11 cellular contexts compared by ENCODE assay signal in genomic region chr4:120765271-120765985, GRCh38.
DNase-seq lines count a peak whose midpoint lies in the region; ATAC-seq and TF ChIP-seq lines count a peak whose summit lies in the region.
"Had no signal": no experiment of that assay in that cellular context is flagged by ENCODE, and none has a peak within 500 bp of the region (broad histone marks: within the 10 kb centered on the region; RNA-seq: fewer than 3 reads in every experiment).

No MANE protein-coding gene starts in this region.

- peaks cover 0 to 4% of the 10 kb centered on the region in 2 donors for H3K4me1 ChIP-seq in gastrocnemius medialis

- intact Hi-C loops in gastrocnemius medialis (cut with DNase I; ENCODE audit: low total_unique reads) = no loop called here

- no peak overlapping the region for H3K4me3 ChIP-seq in gastrocnemius medialis

- no peaks in the 10 kb centered on the region for H3K27me3 ChIP-seq in gastrocnemius medialis

- DNase-seq in MV-4-11 (lab: John Stamatoyannopoulos, UW) (peak; percentile 47), gastrocnemius medialis (no peak)
- DNase-seq in activated naive CD4-positive, alpha-beta T cell treated with anti-CD3 and anti-CD28 coated beads, Interleukin-2, amount 50 U/mL, for 16 hours = no peak
- no peak for DNase-seq in activated CD4-positive, CD25-positive, alpha-beta regulatory T cell (lab: John Stamatoyannopoulos, UW)
- DNase-seq in activated T-cell treated with anti-CD3 and anti-CD28 coated beads, Interleukin-2, amount 50 U/mL, for 1 hour = no peak
- DNase-seq: CD4-positive, alpha-beta memory T cell; cerebellar nuclear complex; mesendoderm; T1000 had no signal

- no peaks in the 10 kb centered on the region for H3K9me3 ChIP-seq in gastrocnemius medialis

- no peaks in the 10 kb centered on the region for H3K36me3 ChIP-seq in gastrocnemius medialis

- ATAC-seq in GM19324 (IDR thresholded peaks at IDR 0.05; ENCODE audit: low FRiP score, unreplicated experiment) (peak; percentile 63), HG02610 (IDR thresholded peaks at IDR 0.05; ENCODE audit: unreplicated experiment) (peak; percentile 63), gastrocnemius medialis (peak; percentile 81 to 93)

- TF ChIP-seq POLR2A in gastrocnemius medialis (IDR thresholded peaks at IDR 0.05) = no peak

- TF ChIP-seq CTCF in gastrocnemius medialis (IDR thresholded peaks at IDR 0.05 in 4 of 5, conservative IDR thresholded peaks at IDR 0.05 in 1 of 5) = no peak

- in situ Hi-C loops in gastrocnemius medialis (cut with MboI; ENCODE audit: low sequenced_read_pairs in 4 of 4) = no loop called here

- H3K27ac ChIP-seq in gastrocnemius medialis = peak overlapping the region in 3 of 4 donors; percentile 12 to 69 (median 28)
